ENCODE assay signal across 8 cellular contexts in genomic region chr1:230109871-230110667, GRCh38. TPM values are rescaled to one million over a fixed set of nuclear protein-coding genes. Genes with fewer than 3 reads are reported as not detected.
DNase-seq lines count a peak whose midpoint lies in the region; ATAC-seq and TF ChIP-seq lines count a peak whose summit lies in the region.

No MANE protein-coding gene starts in this region.

- H3K27ac ChIP-seq in left ventricle myocardium inferior (replicated peaks): no peak overlapping the region

- H3K9me3 ChIP-seq in left ventricle myocardium inferior (replicated peaks): no peaks in the 10 kb centered on the region

- H3K4me3 Mint-ChIP-seq in natural killer cell: no peak overlapping the region

- H3K4me1 ChIP-seq in left ventricle myocardium inferior: peaks cover 60% of the 10 kb centered on the region

- peak overlapping the region; percentile 45 to 61 for H3K27ac Mint-ChIP-seq in natural killer cell

- DNase-seq in COLO668 (lab: John Stamatoyannopoulos, UW; ENCODE audit: unreplicated experiment) (peak; percentile 68), natural killer cell (no peak), HCEC 1CT (no peak), GOT3 (lab: John Stamatoyannopoulos, UW) (no peak), left ventricle myocardium inferior (no peak)
- DNase-seq in activated CD8-positive, alpha-beta memory T cell treated with anti-CD3 and anti-CD28 coated beads for 24 hours: peak; percentile 87

- no peaks in the 10 kb centered on the region for H3K9me3 Mint-ChIP-seq in natural killer cell

- TF ChIP-seq CTCF in natural killer cell (IDR thresholded peaks at IDR 0.05): no peak
- TF ChIP-seq CTCF in left ventricle myocardium inferior (IDR thresholded peaks at IDR 0.05; ENCODE audit: borderline replicate concordance): no peak

- intact Hi-C loops in natural killer cell (cut with micrococcal nuclease) (no loop called here), left ventricle myocardium inferior (cut with micrococcal nuclease) (no loop called here)

- no peaks in the 10 kb centered on the region for H3K27me3 Mint-ChIP-seq in natural killer cell (ENCODE audit: low read depth in 2 of 2)

- H3K27me3 ChIP-seq in left ventricle myocardium inferior (ENCODE audit: low read depth): no peaks in the 10 kb centered on the region

- no peaks in the 10 kb centered on the region for H3K36me3 Mint-ChIP-seq in natural killer cell

- H3K4me3 ChIP-seq in left ventricle myocardium inferior: no peak overlapping the region

- ATAC-seq in GM19452 (IDR thresholded peaks at IDR 0.05; ENCODE audit: unreplicated experiment): peak; percentile 87
- peak; percentile 85 for ATAC-seq in HG03442 (IDR thresholded peaks at IDR 0.05; ENCODE audit: unreplicated experiment)
- ATAC-seq in natural killer cell: peak; percentile 47 to 65 (median 59)

- no peaks in the 10 kb centered on the region for H3K36me3 ChIP-seq in left ventricle myocardium inferior

- H3K4me1 Mint-ChIP-seq in natural killer cell: peaks cover 48 to 53% of the 10 kb centered on the region in 2 donors

RNA-seq across cellular contexts. Expression of gene GALNT2, which starts 43.0 kb away (rescaled TPM):
- 10 to 100 TPM; 31.2 to 53.6 (median 47.3) TPM for total RNA-seq in natural killer cell
- 28.3 TPM for total RNA-seq in left ventricle myocardium inferior

Comparison
In these comparisons a context has a peak if more than half of its experiments do, and no peak if none do; other contexts are left out.
1. DNase-seq: peak in COLO668 (single experiment) and activated CD8-positive, alpha-beta memory T cell treated with anti-CD3 and anti-CD28 coated beads for 24 hours (single experiment); none in natural killer cell (single experiment), HCEC 1CT (single experiment), GOT3 (single experiment) and left ventricle myocardium inferior (single experiment).
2. Peak in every context shown above with its lines, with median percentiles within 50 percentile points of each other: ATAC-seq.